ENCODE assay signal across 1 cellular context in the genomic region with DNA sequence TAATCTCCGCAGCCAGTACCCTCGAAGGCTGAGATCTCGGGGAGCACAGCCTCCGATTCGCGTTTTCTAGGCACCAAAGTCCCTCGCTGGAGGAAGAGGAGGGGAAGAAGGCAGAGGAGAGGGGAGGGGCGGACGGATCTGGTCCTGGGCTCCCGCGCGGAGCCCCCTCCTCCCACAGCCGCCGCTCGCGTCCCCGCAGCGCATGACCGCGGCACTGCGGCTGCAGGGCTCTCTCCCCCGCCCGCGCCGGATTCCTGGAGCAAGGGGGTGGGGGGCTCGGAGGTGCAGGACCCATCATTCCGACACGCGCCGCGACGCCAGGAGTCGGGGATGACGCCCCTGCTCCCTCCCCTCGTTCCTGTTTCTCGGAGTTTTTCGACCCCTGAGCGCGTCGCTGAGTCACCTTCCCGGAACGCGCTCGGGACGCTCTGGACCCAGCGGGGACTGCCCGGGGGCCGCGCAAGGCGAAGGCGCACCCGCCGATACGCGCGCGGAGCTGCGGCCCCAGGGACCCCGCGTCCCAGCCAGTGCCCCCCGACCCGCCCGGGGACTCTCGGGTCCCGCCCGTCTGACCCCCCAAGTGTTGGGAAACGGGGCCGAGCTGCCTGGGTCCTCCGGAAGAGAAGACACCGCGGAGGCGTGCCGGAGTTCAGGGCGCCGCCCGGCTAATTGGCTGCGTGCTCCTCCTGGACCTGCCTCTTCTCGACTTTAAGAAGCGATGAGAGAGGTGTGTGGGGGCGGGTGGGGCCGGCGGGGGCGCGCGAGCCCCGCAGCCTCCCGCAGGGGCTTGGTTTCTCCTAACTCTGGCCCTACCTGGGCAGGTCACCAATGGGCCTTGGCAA.
A peak's percentile ranks its signal among the peaks of the same experiment; 100 is the strongest.
TF ChIP-seq lines count a peak whose summit lies in the region.

No MANE protein-coding gene starts in this region.

TF ChIP-seq in HepG2, 621 proteins besides CTCF, POLR2A, EP300 and RAD21 (continued from another document and continues in another):
- TF ChIP-seq, protein P1, sequence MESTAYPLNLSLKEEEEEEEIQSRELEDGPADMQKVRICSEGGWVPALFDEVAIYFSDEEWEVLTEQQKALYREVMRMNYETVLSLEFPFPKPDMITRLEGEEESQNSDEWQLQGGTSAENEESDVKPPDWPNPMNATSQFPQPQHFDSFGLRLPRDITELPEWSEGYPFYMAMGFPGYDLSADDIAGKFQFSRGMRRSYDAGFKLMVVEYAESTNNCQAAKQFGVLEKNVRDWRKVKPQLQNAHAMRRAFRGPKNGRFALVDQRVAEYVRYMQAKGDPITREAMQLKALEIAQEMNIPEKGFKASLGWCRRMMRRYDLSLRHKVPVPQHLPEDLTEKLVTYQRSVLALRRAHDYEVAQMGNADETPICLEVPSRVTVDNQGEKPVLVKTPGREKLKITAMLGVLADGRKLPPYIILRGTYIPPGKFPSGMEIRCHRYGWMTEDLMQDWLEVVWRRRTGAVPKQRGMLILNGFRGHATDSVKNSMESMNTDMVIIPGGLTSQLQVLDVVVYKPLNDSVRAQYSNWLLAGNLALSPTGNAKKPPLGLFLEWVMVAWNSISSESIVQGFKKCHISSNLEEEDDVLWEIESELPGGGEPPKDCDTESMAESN (CRISPR knock-in tag; conservative IDR thresholded peaks at IDR 0.05): no peak
- TF ChIP-seq, protein P2, sequence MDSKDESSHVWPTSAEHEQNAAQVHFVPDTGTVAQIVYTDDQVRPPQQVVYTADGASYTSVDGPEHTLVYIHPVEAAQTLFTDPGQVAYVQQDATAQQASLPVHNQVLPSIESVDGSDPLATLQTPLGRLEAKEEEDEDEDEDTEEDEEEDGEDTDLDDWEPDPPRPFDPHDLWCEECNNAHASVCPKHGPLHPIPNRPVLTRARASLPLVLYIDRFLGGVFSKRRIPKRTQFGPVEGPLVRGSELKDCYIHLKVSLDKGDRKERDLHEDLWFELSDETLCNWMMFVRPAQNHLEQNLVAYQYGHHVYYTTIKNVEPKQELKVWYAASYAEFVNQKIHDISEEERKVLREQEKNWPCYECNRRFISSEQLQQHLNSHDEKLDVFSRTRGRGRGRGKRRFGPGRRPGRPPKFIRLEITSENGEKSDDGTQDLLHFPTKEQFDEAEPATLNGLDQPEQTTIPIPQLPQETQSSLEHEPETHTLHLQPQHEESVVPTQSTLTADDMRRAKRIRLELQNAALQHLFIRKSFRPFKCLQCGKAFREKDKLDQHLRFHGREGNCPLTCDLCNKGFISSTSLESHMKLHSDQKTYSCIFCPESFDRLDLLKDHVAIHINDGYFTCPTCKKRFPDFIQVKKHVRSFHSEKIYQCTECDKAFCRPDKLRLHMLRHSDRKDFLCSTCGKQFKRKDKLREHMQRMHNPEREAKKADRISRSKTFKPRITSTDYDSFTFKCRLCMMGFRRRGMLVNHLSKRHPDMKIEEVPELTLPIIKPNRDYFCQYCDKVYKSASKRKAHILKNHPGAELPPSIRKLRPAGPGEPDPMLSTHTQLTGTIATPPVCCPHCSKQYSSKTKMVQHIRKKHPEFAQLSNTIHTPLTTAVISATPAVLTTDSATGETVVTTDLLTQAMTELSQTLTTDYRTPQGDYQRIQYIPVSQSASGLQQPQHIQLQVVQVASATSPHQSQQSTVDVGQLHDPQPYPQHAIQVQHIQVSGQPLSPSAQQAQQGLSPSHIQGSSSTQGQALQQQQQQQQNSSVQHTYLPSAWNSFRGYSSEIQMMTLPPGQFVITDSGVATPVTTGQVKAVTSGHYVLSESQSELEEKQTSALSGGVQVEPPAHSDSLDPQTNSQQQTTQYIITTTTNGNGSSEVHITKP (CRISPR knock-in tag; IDR thresholded peaks at IDR 0.05; ENCODE audit: low read depth): 0 out of 2 replicates have a peak, but pooled peaks have one; percentile 28
- TF ChIP-seq RBAK (CRISPR knock-in tag; IDR thresholded peaks at IDR 0.05): no peak
- TF ChIP-seq NFE2L2 (IDR thresholded peaks at IDR 0.05; ENCODE audit: low read length): no peak
- TF ChIP-seq EED (CRISPR knock-in tag; IDR thresholded peaks at IDR 0.05): peak; percentile 6; the same call in 1 of the 2 replicates
- peak; percentile 55; the same call in 1 of the 2 replicates for TF ChIP-seq MTA1 (CRISPR knock-in tag; IDR thresholded peaks at IDR 0.05; ENCODE audit: borderline replicate concordance)
- no peak for TF ChIP-seq ATM (IDR thresholded peaks at IDR 0.05; ENCODE audit: borderline replicate concordance)
- no peak; the same call in 1 of the 2 replicates for TF ChIP-seq MXD4 (CRISPR knock-in tag; IDR thresholded peaks at IDR 0.05)
- TF ChIP-seq PLSCR1 (CRISPR knock-in tag; IDR thresholded peaks at IDR 0.05; ENCODE audit: borderline replicate concordance): peak; percentile 87
- TF ChIP-seq ZNF768 (CRISPR knock-in tag; IDR thresholded peaks at IDR 0.05): peak; percentile 78
- 0 out of 2 replicates have a peak, but pooled peaks have one; percentile 70 for TF ChIP-seq TBP (CRISPR knock-in tag; IDR thresholded peaks at IDR 0.05)
- peak; percentile 88; the same call in 1 of the 2 replicates for TF ChIP-seq ZNF558 (CRISPR knock-in tag; IDR thresholded peaks at IDR 0.05; ENCODE audit: borderline replicate concordance)
- no peak for TF ChIP-seq RFX1 (IDR thresholded peaks at IDR 0.05)
- TF ChIP-seq ZSCAN22 (CRISPR knock-in tag; IDR thresholded peaks at IDR 0.05): no peak
- 0 out of 2 replicates have a peak, but pooled peaks have one; percentile 53 for TF ChIP-seq GLMP (CRISPR knock-in tag; IDR thresholded peaks at IDR 0.05; ENCODE audit: borderline replicate concordance)
- TF ChIP-seq ZNF850 (CRISPR knock-in tag; conservative IDR thresholded peaks at IDR 0.05): peak; percentile 9; the same call in 1 of the 2 replicates
- TF ChIP-seq ATF7-NPFF (CRISPR knock-in tag; IDR thresholded peaks at IDR 0.05; ENCODE audit: low read depth): peak; percentile 71
- TF ChIP-seq, protein P3, sequence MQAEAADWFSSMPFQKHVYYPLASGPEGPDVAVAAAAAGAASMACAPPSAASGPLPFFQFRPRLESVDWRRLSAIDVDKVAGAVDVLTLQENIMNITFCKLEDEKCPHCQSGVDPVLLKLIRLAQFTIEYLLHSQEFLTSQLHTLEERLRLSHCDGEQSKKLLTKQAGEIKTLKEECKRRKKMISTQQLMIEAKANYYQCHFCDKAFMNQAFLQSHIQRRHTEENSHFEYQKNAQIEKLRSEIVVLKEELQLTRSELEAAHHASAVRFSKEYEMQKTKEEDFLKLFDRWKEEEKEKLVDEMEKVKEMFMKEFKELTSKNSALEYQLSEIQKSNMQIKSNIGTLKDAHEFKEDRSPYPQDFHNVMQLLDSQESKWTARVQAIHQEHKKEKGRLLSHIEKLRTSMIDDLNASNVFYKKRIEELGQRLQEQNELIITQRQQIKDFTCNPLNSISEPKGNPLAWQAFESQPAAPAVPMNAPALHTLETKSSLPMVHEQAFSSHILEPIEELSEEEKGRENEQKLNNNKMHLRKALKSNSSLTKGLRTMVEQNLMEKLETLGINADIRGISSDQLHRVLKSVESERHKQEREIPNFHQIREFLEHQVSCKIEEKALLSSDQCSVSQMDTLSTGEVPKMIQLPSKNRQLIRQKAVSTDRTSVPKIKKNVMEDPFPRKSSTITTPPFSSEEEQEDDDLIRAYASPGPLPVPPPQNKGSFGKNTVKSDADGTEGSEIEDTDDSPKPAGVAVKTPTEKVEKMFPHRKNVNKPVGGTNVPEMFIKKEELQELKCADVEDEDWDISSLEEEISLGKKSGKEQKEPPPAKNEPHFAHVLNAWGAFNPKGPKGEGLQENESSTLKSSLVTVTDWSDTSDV (CRISPR knock-in tag; IDR thresholded peaks at IDR 0.05): 0 out of 2 replicates have a peak, but pooled peaks have one; percentile 21
- TF ChIP-seq HDAC1 (CRISPR knock-in tag; IDR thresholded peaks at IDR 0.05): no peak
- no peak for TF ChIP-seq TP53 (CRISPR knock-in tag; conservative IDR thresholded peaks at IDR 0.05)
- peak; percentile 92 for TF ChIP-seq JUND (CRISPR knock-in tag; IDR thresholded peaks at IDR 0.05)
- TF ChIP-seq ZNF142 (CRISPR knock-in tag; IDR thresholded peaks at IDR 0.05): peak; percentile 81
- TF ChIP-seq SP1 (IDR thresholded peaks at IDR 0.05): no peak
- peak; percentile 57 for TF ChIP-seq SP1 (CRISPR knock-in tag; IDR thresholded peaks at IDR 0.05)
- no peak for TF ChIP-seq ZNF737 (CRISPR knock-in tag; IDR thresholded peaks at IDR 0.05; ENCODE audit: borderline replicate concordance)
- peak; percentile 25; the same call in 1 of the 2 replicates for TF ChIP-seq TARDBP (CRISPR knock-in tag; IDR thresholded peaks at IDR 0.05)
- TF ChIP-seq ZFAT (CRISPR knock-in tag; conservative IDR thresholded peaks at IDR 0.05): peak; percentile 67; the same call in 1 of the 2 replicates
- peak; percentile 96 for TF ChIP-seq ZNF879 (CRISPR knock-in tag; IDR thresholded peaks at IDR 0.05)
- no peak for TF ChIP-seq SIX1 (CRISPR knock-in tag; IDR thresholded peaks at IDR 0.05; ENCODE audit: borderline replicate concordance)
- TF ChIP-seq, protein P4, sequence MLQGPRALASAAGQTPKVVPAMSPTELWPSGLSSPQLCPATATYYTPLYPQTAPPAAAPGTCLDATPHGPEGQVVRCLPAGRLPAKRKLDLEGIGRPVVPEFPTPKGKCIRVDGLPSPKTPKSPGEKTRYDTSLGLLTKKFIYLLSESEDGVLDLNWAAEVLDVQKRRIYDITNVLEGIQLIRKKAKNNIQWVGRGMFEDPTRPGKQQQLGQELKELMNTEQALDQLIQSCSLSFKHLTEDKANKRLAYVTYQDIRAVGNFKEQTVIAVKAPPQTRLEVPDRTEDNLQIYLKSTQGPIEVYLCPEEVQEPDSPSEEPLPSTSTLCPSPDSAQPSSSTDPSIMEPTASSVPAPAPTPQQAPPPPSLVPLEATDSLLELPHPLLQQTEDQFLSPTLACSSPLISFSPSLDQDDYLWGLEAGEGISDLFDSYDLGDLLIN (CRISPR knock-in tag; IDR thresholded peaks at IDR 0.05; ENCODE audit: borderline replicate concordance): peak; percentile 65; the same call in 1 of the 2 replicates
- TF ChIP-seq ZNF30 (CRISPR knock-in tag; IDR thresholded peaks at IDR 0.05): peak; percentile 90; the same call in 1 of the 2 replicates
- TF ChIP-seq CREB1 (IDR thresholded peaks at IDR 0.05): peak; percentile 67; the same call in 1 of the 2 replicates
- no peak for TF ChIP-seq CREB1 (CRISPR knock-in tag; IDR thresholded peaks at IDR 0.05)
- peak; percentile 61 for TF ChIP-seq ZNF441 (CRISPR knock-in tag; IDR thresholded peaks at IDR 0.05; ENCODE audit: borderline replicate concordance)
- 0 out of 2 replicates have a peak, but pooled peaks have one; percentile 28 for TF ChIP-seq KDM1A (CRISPR knock-in tag; IDR thresholded peaks at IDR 0.05)
- no peak for TF ChIP-seq ZNF530 (CRISPR knock-in tag; IDR thresholded peaks at IDR 0.05; ENCODE audit: low read depth)
- no peak for TF ChIP-seq CCAR2 (optimal IDR thresholded peaks at IDR 0.05; ENCODE audit: low read depth, low read length)
- peak; percentile 66; the same call in 1 of the 2 replicates for TF ChIP-seq ZFP82 (CRISPR knock-in tag; IDR thresholded peaks at IDR 0.05; ENCODE audit: borderline replicate concordance)
- peak; percentile 7 for TF ChIP-seq CBX1 (IDR thresholded peaks at IDR 0.05; ENCODE audit: low read depth)
- TF ChIP-seq PPARG (CRISPR knock-in tag; conservative IDR thresholded peaks at IDR 0.05): no peak
- TF ChIP-seq KAT8 (CRISPR knock-in tag; IDR thresholded peaks at IDR 0.05): peak; percentile 67; the same call in 1 of the 2 replicates
- peak; percentile 97 for TF ChIP-seq DNMT1 (CRISPR knock-in tag; IDR thresholded peaks at IDR 0.05)
- peak; percentile 17 for TF ChIP-seq ISL2 (CRISPR knock-in tag; IDR thresholded peaks at IDR 0.05)
- peak; percentile 56; the same call in 1 of the 2 replicates for TF ChIP-seq ZNF12 (CRISPR knock-in tag; IDR thresholded peaks at IDR 0.05)
- peak; percentile 46; the same call in 1 of the 2 replicates for TF ChIP-seq KLF9 (CRISPR knock-in tag; IDR thresholded peaks at IDR 0.05; ENCODE audit: low read depth)
